8 cellular contexts compared by ENCODE assay signal in genomic region chr12:111788178-111788654, GRCh38. TPM values are rescaled to one million over a fixed set of nuclear protein-coding genes. Genes with fewer than 3 reads are reported as not detected.
DNase-seq lines count a peak whose midpoint lies in the region; ATAC-seq and TF ChIP-seq lines count a peak whose summit lies in the region.

No MANE protein-coding gene starts in this region.

- no peaks in the 10 kb centered on the region for H3K9me3 Mint-ChIP-seq in mesothelial cell of epicardium

- no peaks in the 10 kb centered on the region for H3K9me3 ChIP-seq in BLaER1
- no peaks in the 10 kb centered on the region for H3K9me3 ChIP-seq in body of pancreas
- no peaks in the 10 kb centered on the region for H3K9me3 ChIP-seq in lower lobe of right lung

- no peak overlapping the region for H3K27ac Mint-ChIP-seq in mesothelial cell of epicardium

- 0 out of 2 replicates have a peak overlapping the region, but pooled peaks have one; percentile 15 for H3K9ac ChIP-seq in BLaER1

- H3K27me3 Mint-ChIP-seq in mesothelial cell of epicardium (ENCODE audit: low read depth) = no peaks in the 10 kb centered on the region

- H3K4me1 Mint-ChIP-seq in mesothelial cell of epicardium = no peaks in the 10 kb centered on the region

- peak; percentile 79 for DNase-seq in LHCN-M2 (ENCODE audit: low read depth)
- peak; percentile 80 to 88 (median 84) for DNase-seq in body of pancreas
- no peak for DNase-seq in lower lobe of right lung
- no peak for DNase-seq in activated CD4-positive, alpha-beta T cell treated with anti-CD3 and anti-CD28 coated beads, Interleukin-2, amount 50 U/mL, for 4 hours
- DNase-seq in NCI-H128 (lab: John Stamatoyannopoulos, UW; ENCODE audit: unreplicated experiment) = no peak
- no peak for DNase-seq in NCI-H1694 treated with DMSO at 0.1 percent for 48 hours (lab: John Stamatoyannopoulos, UW)
- no peak for DNase-seq in mesothelial cell of epicardium (ENCODE audit: low spot score in 2 of 2, unreplicated experiment in 2 of 2)

- H3K4me1 ChIP-seq in BLaER1 = peaks cover 7% of the 10 kb centered on the region; the same call in 1 of the 2 replicates
- peaks cover 41% of the 10 kb centered on the region for H3K4me1 ChIP-seq in body of pancreas
- H3K4me1 ChIP-seq in lower lobe of right lung = peaks cover 22% of the 10 kb centered on the region

- no peak overlapping the region for H3K4me3 ChIP-seq in BLaER1
- H3K4me3 ChIP-seq in body of pancreas = no peak overlapping the region
- H3K4me3 ChIP-seq in lower lobe of right lung = no peak overlapping the region

- no peak overlapping the region for H3K4me3 Mint-ChIP-seq in mesothelial cell of epicardium

- H3K36me3 ChIP-seq in BLaER1 = peaks cover 28% of the 10 kb centered on the region; the same call in 1 of the 2 replicates
- peaks cover 0 to 31% of the 10 kb centered on the region in 2 donors for H3K36me3 ChIP-seq in body of pancreas (replicated peaks in 1 of 2; ENCODE audit: insufficient read depth in 1 of 2, low read depth in 2 of 2)
- H3K36me3 ChIP-seq in lower lobe of right lung = peaks cover 97% of the 10 kb centered on the region

- H3K27me3 ChIP-seq in BLaER1 (no peaks in the 10 kb centered on the region), body of pancreas (no peaks in the 10 kb centered on the region), lower lobe of right lung (ENCODE audit: low read depth) (no peaks in the 10 kb centered on the region)

- peak; percentile 42 to 95 (median 86) for TF ChIP-seq CTCF in body of pancreas (IDR thresholded peaks at IDR 0.05)
- peak; percentile 35 for TF ChIP-seq CTCF in lower lobe of right lung (IDR thresholded peaks at IDR 0.05)
- TF ChIP-seq CTCF in mesothelial cell of epicardium (IDR thresholded peaks at IDR 0.05; ENCODE audit: unreplicated experiment) = no peak

- H3K27ac ChIP-seq in BLaER1 = no peak overlapping the region
- peak overlapping the region in 3 of 4 donors; percentile 2 to 69 (median 49) for H3K27ac ChIP-seq in body of pancreas
- no peak overlapping the region for H3K27ac ChIP-seq in lower lobe of right lung

- no peaks in the 10 kb centered on the region for H4K20me1 ChIP-seq in BLaER1

- WGBS in body of pancreas, 2 donors = 8 to 10% methylated on average over 8 of the region's 8 CpGs

- peaks cover 21% of the 10 kb centered on the region for H3K36me3 Mint-ChIP-seq in mesothelial cell of epicardium

- H3K4me2 ChIP-seq in BLaER1 = peak overlapping the region; percentile 9; the same call in 1 of the 2 replicates

- ATAC-seq in body of pancreas (peak; percentile 86), lower lobe of right lung (peak; percentile 6 to 67)

- TF ChIP-seq POLR2A in body of pancreas (IDR thresholded peaks at IDR 0.05) = no peak

- intact Hi-C loops in body of pancreas (cut with DNase I) = no loop called here
- intact Hi-C loops in lower lobe of right lung (cut with DNase I) = no loop called here

RNA-seq across cellular contexts. Expression of gene ALDH2, which starts 21.5 kb away (rescaled TPM):
- total RNA-seq in LHCN-M2 (2014; rRNA removed) (4.5 and 5.8 TPM in 2 replicates), body of pancreas (10 to 100 TPM; 48.8 to 57.3 TPM), lower lobe of right lung (499 TPM), mesothelial cell of epicardium (41.6 to 45.8 TPM (median 41.7 TPM) in 3 replicates)
- polyA plus RNA-seq in LHCN-M2 (2012) = 6.5 TPM

RNA-seq across cellular contexts. Expression of gene MAPKAPK5, which starts 53.8 kb away (rescaled TPM):
- 56.4 and 75.9 TPM in 2 replicates for total RNA-seq in LHCN-M2 (2014; rRNA removed)
- polyA plus RNA-seq in LHCN-M2 (2012) = 18.1 TPM
- 10 to 100 TPM; 17.1 to 43.2 TPM for total RNA-seq in body of pancreas
- total RNA-seq in lower lobe of right lung = 39.4 TPM
- total RNA-seq in mesothelial cell of epicardium = 64.5 to 71.2 TPM (median 70.9 TPM) in 3 replicates

Comparison
In these comparisons a context has a peak if more than half of its experiments do, and no peak if none do; other contexts are left out.
1. H3K27ac ChIP-seq: peak in body of pancreas (3 of 4); none in BLaER1 (single experiment) and lower lobe of right lung (single experiment).
2. DNase-seq: peak in LHCN-M2 (single experiment) and body of pancreas (4 of 4); none in lower lobe of right lung (single experiment), activated CD4-positive, alpha-beta T cell treated with anti-CD3 and anti-CD28 coated beads, Interleukin-2, amount 50 U/mL, for 4 hours (0 of 2), NCI-H128 (single experiment), NCI-H1694 treated with DMSO at 0.1 percent for 48 hours (single experiment) and mesothelial cell of epicardium (0 of 2).